22 cellular contexts compared by ENCODE assay signal in the genomic region with DNA sequence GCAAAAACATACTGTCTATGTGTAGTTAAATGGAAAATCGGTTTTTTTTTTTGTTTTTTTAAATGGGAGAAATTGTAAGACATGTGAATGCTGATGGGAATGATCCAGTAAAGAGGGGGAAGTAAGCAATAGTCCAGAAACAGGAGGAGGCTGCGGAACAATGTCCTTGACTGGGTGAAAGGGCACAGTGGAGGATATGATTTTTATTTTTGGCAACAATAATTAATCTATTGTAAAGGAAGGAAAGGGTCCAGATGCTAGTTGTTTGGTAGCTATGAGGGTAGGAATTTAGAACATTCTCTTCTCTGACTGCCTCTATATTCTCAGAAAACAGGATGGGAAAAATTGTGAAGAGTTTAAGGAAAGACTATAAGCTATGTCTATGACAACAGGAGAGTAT.
"Had no signal": no experiment of that assay in that cellular context is flagged by ENCODE, and none has a peak within 500 bp of the region (broad histone marks: within the 10 kb centered on the region; RNA-seq: fewer than 3 reads in every experiment).

No MANE protein-coding gene starts in this region.

- H3K4me3 ChIP-seq: colonic mucosa, esophagus squamous epithelium, gastroesophageal sphincter, left ventricle myocardium inferior, lower lobe of right lung, neural progenitor cell, pancreas, testis, transverse colon had no signal

- H3K36me3 ChIP-seq: colonic mucosa, esophagus squamous epithelium, gastroesophageal sphincter, left ventricle myocardium inferior, lower lobe of right lung, neural progenitor cell, pancreas, transverse colon had no signal

- H2AFZ ChIP-seq: neural progenitor cell had no signal

- H3K9ac ChIP-seq: neural progenitor cell had no signal

- H3K9me3 Mint-ChIP-seq: stimulated activated naive B cell treated with anti-CD40 and anti-IgM and Interleukin-4, amounts not matched to agents 10 μg/mL and 1 μg/mL and 100 μg/mL, for 72 hours had no signal

- H3K36me3 Mint-ChIP-seq: naive B cell; neural progenitor cell; stimulated activated naive B cell treated with anti-CD40 and anti-IgM and Interleukin-4, amounts not matched to agents 10 μg/mL and 1 μg/mL and 100 μg/mL, for 72 hours had no signal

- H3K4me3 Mint-ChIP-seq: immature natural killer cell; naive B cell; neural progenitor cell; stimulated activated naive B cell treated with anti-CD40 and anti-IgM and Interleukin-4, amounts not matched to agents 10 μg/mL and 1 μg/mL and 100 μg/mL, for 72 hours; stimulated activated naive CD8-positive, alpha-beta T cell treated with anti-CD3 and anti-CD28 coated beads, Interleukin-15, amount 100 ng/mL, for 72 hours had no signal

- H3K27ac Mint-ChIP-seq: immature natural killer cell; naive B cell; neural progenitor cell; progenitor cell of endocrine pancreas; stimulated activated naive B cell treated with anti-CD40 and anti-IgM and Interleukin-4, amounts not matched to agents 10 μg/mL and 1 μg/mL and 100 μg/mL, for 72 hours; stimulated activated naive CD8-positive, alpha-beta T cell treated with anti-CD3 and anti-CD28 coated beads, Interleukin-15, amount 100 ng/mL, for 72 hours had no signal

- H3K27ac ChIP-seq: colonic mucosa, esophagus squamous epithelium, gastroesophageal sphincter, left ventricle myocardium inferior, lower lobe of right lung, neural progenitor cell, pancreas, testis, transverse colon had no signal

- H3K4me1 Mint-ChIP-seq: immature natural killer cell; neural progenitor cell; stimulated activated naive CD8-positive, alpha-beta T cell treated with anti-CD3 and anti-CD28 coated beads, Interleukin-15, amount 100 ng/mL, for 72 hours had no signal

- H3K9me3 ChIP-seq: colonic mucosa, esophagus squamous epithelium, gastroesophageal sphincter, left ventricle myocardium inferior, lower lobe of right lung, pancreas, testis, transverse colon had no signal

- H3K4me2 ChIP-seq: neural progenitor cell had no signal

- H3K4me1 ChIP-seq: colonic mucosa, esophagus squamous epithelium, gastroesophageal sphincter, left ventricle myocardium inferior, lower lobe of right lung, neural progenitor cell, pancreas, testis, transverse colon had no signal

- DNase-seq: caudate nucleus; colonic mucosa; effector memory CD4-positive, alpha-beta T cell; esophagus squamous epithelium; foreskin fibroblast; immature natural killer cell; kidney; left cardiac atrium; left ventricle myocardium inferior; lower lobe of right lung; naive B cell; nucleus accumbens; pancreas; right cardiac atrium; stimulated activated CD4-positive, alpha-beta T cell treated with anti-CD3 and anti-CD28 coated beads, Interleukin-4, amount 100 ng/mL, for 1 hour; stimulated activated naive B cell treated with anti-CD40 and anti-IgM and Interleukin-4, amounts not matched to agents 10 μg/mL and 1 μg/mL and 100 μg/mL, for 72 hours; stimulated activated naive CD8-positive, alpha-beta T cell treated with anti-CD3 and anti-CD28 coated beads, Interleukin-15, amount 100 ng/mL, for 72 hours; testis; transverse colon had no signal

- H3K27me3 ChIP-seq: colonic mucosa, esophagus squamous epithelium, gastroesophageal sphincter, neural progenitor cell, pancreas, testis, transverse colon had no signal

- H3K27me3 Mint-ChIP-seq: naive B cell; progenitor cell of endocrine pancreas; stimulated activated naive B cell treated with anti-CD40 and anti-IgM and Interleukin-4, amounts not matched to agents 10 μg/mL and 1 μg/mL and 100 μg/mL, for 72 hours; stimulated activated naive CD8-positive, alpha-beta T cell treated with anti-CD3 and anti-CD28 coated beads, Interleukin-15, amount 100 ng/mL, for 72 hours had no signal
